Comparison of ENCODE assay signal across 24 cellular contexts in the genomic region with DNA sequence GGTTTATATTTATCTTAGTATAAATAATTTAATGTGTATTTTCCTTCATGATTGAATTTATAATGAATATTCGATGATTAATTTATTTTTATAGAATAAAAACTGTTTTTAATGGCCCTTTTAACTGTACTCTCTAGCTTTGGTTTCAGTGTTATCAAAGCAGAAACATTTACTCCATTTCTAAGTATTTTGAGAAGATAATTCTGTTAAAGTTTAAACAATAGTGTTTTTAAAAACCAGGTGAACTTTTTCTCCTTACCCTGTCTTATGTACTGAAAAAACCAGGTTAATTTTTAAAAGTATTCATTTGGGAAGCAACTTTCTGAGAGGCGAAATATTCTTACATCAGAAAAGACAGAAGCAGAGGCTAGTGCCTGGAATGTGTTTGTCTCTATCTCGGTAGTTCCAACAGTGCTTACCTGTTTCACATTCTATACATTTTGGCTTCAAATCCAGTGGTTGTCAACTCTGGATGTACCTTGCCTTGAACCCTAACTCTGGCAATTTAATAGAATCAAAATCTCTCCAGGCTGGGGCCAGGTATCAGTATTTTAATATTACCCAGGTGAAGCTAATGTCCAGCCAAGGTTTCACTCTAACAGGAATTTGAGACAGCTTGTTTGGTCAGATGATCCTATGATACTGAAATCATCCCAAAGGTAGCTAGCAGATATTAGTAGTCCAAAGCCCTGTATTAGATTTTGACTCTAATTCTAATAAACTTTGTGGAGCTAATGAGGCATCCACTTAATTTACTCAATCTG.
"Had no signal": no experiment of that assay in that cellular context is flagged by ENCODE, and none has a peak within 500 bp of the region (broad histone marks: within the 10 kb centered on the region; RNA-seq: fewer than 3 reads in every experiment).

No MANE protein-coding gene starts in this region.

- H3K27me3 ChIP-seq: dorsolateral prefrontal cortex, foreskin keratinocyte, neutrophil, right atrium auricular region, sigmoid colon, spleen, testis, tibial artery had no signal

- ATAC-seq: esophagus mucosa; foreskin keratinocyte; left colon; lower lobe of right lung; natural killer cell; stimulated activated memory B cell treated with anti-CD40 and anti-IgM and Interleukin-4, amounts not matched to agents 10 μg/mL and 1 μg/mL and 100 μg/mL, for 72 hours; stimulated activated naive CD8-positive, alpha-beta T cell treated with anti-CD3 and anti-CD28 coated beads, Interleukin-15, Interleukin-2, amounts not matched to agents 100 U/mL and 50 U/mL, for 24 hours had no signal

- H3K36me3 ChIP-seq: left ventricle myocardium inferior, lower lobe of right lung, prostate gland, right atrium auricular region, sigmoid colon, spleen had no signal

- H3K4me1 ChIP-seq: foreskin keratinocyte, left ventricle myocardium inferior, lower lobe of right lung, parathyroid adenoma, prostate gland, right atrium auricular region, spleen, testis, tibial artery had no signal

- H3K9me3 ChIP-seq: left ventricle myocardium inferior, lower lobe of right lung, neutrophil, prostate gland, right atrium auricular region, sigmoid colon, testis, tibial artery had no signal

- DNase-seq: central memory CD4-positive, alpha-beta T cell; dorsolateral prefrontal cortex; effector CD4-positive, alpha-beta T cell; endodermal cell; foreskin keratinocyte; kidney glomerular epithelial cell; left colon; left ventricle myocardium inferior; lower lobe of right lung; natural killer cell; sigmoid colon; spleen; stimulated activated CD4-positive, alpha-beta T cell treated with anti-CD3 and anti-CD28 coated beads, Interleukin-4, amount 100 ng/mL, for 4 hours; stimulated activated naive CD8-positive, alpha-beta T cell treated with anti-CD3 and anti-CD28 coated beads, Interleukin-15, Interleukin-2, amounts not matched to agents 100 U/mL and 50 U/mL, for 24 hours; substantia nigra; testis; tibial artery had no signal

- H3K79me2 ChIP-seq: parathyroid adenoma had no signal

- H3K27ac ChIP-seq: dorsolateral prefrontal cortex, epithelial cell of prostate, foreskin keratinocyte, left ventricle myocardium inferior, lower lobe of right lung, neutrophil, parathyroid adenoma, prostate gland, right atrium auricular region, sigmoid colon, spleen, testis, tibial artery had no signal

- H3K4me3 ChIP-seq: dorsolateral prefrontal cortex, left ventricle myocardium inferior, lower lobe of right lung, prostate gland, right atrium auricular region, sigmoid colon, spleen, testis, tibial artery had no signal

- H3K9ac ChIP-seq: parathyroid adenoma had no signal

- H2AFZ ChIP-seq: parathyroid adenoma had no signal
